ENCODE assay signal across 22 cellular contexts in the genomic region with DNA sequence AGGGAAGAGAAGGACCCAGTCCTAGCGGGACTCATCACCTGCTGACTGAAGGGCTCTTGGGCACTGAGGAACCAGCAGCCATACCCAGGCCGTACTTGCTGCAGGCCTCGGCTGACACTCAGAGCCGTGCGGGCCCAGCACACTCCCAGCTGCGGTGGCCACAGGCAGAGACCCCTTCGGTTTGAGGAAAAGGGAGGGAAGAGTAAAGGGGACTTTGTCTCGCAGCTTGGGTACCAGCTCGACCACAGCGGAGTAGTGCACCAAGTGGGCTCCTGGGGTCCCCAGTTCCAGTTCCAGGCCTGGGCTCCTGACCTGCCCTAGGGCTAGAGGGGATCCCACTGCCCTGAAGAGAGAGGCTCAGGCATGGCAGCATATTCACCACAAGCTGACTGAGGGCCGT. TPM values are rescaled to one million over a fixed set of nuclear protein-coding genes. Genes with fewer than 3 reads are reported as not detected.
DNase-seq lines count a peak whose midpoint lies in the region; TF ChIP-seq lines count a peak whose summit lies in the region.
"Had no signal": no experiment of that assay in that cellular context is flagged by ENCODE, and none has a peak within 500 bp of the region (broad histone marks: within the 10 kb centered on the region; RNA-seq: fewer than 3 reads in every experiment).

No MANE protein-coding gene starts in this region.

- no peak overlapping the region for H3K4me3 ChIP-seq in BLaER1 treated with 17β-estradiol and CSF1 and Interleukin-3, amounts not matched to agents 10 nM and 100 nM
- H3K4me3 ChIP-seq in neuronal stem cell (ENCODE audit: low read length in 2 of 2), result no peak overlapping the region
- H3K4me3 ChIP-seq: A549, GM12878 had no signal

- H3K4me3 Mint-ChIP-seq in endothelial cell (ENCODE audit: unreplicated experiment), result no peak overlapping the region
- H3K4me3 Mint-ChIP-seq: CD4-positive, CD25-positive, alpha-beta regulatory T cell; CD8-positive, alpha-beta memory T cell; H9 had no signal

- no peaks in the 10 kb centered on the region for H3K79me1 ChIP-seq in neuronal stem cell (ENCODE audit: low read depth, low read length)

- H3K36me3 Mint-ChIP-seq in endothelial cell (ENCODE audit: low read depth, unreplicated experiment), result no peaks in the 10 kb centered on the region
- H3K36me3 Mint-ChIP-seq: CD4-positive, CD25-positive, alpha-beta regulatory T cell; CD8-positive, alpha-beta memory T cell had no signal

- H3K27me3 ChIP-seq in BLaER1 treated with 17β-estradiol and CSF1 and Interleukin-3, amounts not matched to agents 10 nM and 100 nM, result peaks cover 68 to 94% (median 78%) of the 10 kb centered on the region in 11 experiments
- no peaks in the 10 kb centered on the region for H3K27me3 ChIP-seq in neuronal stem cell (ENCODE audit: control insufficient read depth in 3 of 3, insufficient read depth in 3 of 3, low read depth in 1 of 3, low read length in 3 of 3)

- no peak overlapping the region for H2AFZ ChIP-seq in neuronal stem cell (ENCODE audit: low read length)

- H2BK5ac ChIP-seq in neuronal stem cell (ENCODE audit: low read length), result no peak overlapping the region

- H3K9me3 Mint-ChIP-seq in endothelial cell (ENCODE audit: unreplicated experiment), result no peaks in the 10 kb centered on the region
- H3K9me3 Mint-ChIP-seq: CD8-positive, alpha-beta memory T cell; IgD-negative memory B cell had no signal

- H3K23ac ChIP-seq in neuronal stem cell (ENCODE audit: low read depth, low read length, poor library complexity), result no peak overlapping the region

- TF ChIP-seq CTCF in VCaP (conservative IDR thresholded peaks at IDR 0.05), result no peak
- no peak for TF ChIP-seq CTCF in endothelial cell (IDR thresholded peaks at IDR 0.05; ENCODE audit: unreplicated experiment)

- no peak overlapping the region for H4K91ac ChIP-seq in neuronal stem cell (ENCODE audit: low read depth, low read length, poor library complexity)

- H3K18ac ChIP-seq in neuronal stem cell (ENCODE audit: low read length), result peak overlapping the region; percentile 48

- H3K27me3 Mint-ChIP-seq in endothelial cell (ENCODE audit: unreplicated experiment), result peaks cover 2% of the 10 kb centered on the region
- H3K27me3 Mint-ChIP-seq: CD4-positive, CD25-positive, alpha-beta regulatory T cell had no signal

- no peak overlapping the region for H3K4ac ChIP-seq in neuronal stem cell (ENCODE audit: low read length)

- no peaks in the 10 kb centered on the region; a peak in 2 of 22 replicates for H4K20me1 ChIP-seq in BLaER1 treated with 17β-estradiol and CSF1 and Interleukin-3, amounts not matched to agents 10 nM and 100 nM

- no peak overlapping the region; a peak in 1 of 22 replicates for H3K4me2 ChIP-seq in BLaER1 treated with 17β-estradiol and CSF1 and Interleukin-3, amounts not matched to agents 10 nM and 100 nM
- H3K4me2 ChIP-seq in neuronal stem cell (ENCODE audit: insufficient read depth, low read length, poor library complexity, severe bottlenecking), result no peak overlapping the region
- H3K4me2 ChIP-seq: A549 had no signal

- no CpG with 5 or more reads among the region's 11 CpGs for WGBS in neuronal stem cell (ENCODE audit: extremely low coverage in 2 of 2, insufficient read length in 2 of 2, insufficient replicate concordance in 1 of 2), 2 donors

- peak overlapping the region in 6 of 11 experiments; percentile 13 to 49 (median 18); a peak in 3 of 22 replicates for H3K27ac ChIP-seq in BLaER1 treated with 17β-estradiol and CSF1 and Interleukin-3, amounts not matched to agents 10 nM and 100 nM
- peak overlapping the region; percentile 43 for H3K27ac ChIP-seq in VCaP
- H3K27ac ChIP-seq in neuronal stem cell (replicated peaks; ENCODE audit: low read length), result no peak overlapping the region
- H3K27ac ChIP-seq: A549 had no signal

- H2BK12ac ChIP-seq in neuronal stem cell (ENCODE audit: low read length), result no peak overlapping the region

- H2BK120ac ChIP-seq in neuronal stem cell (ENCODE audit: low read depth, low read length), result no peak overlapping the region

- H4K8ac ChIP-seq in neuronal stem cell (ENCODE audit: low read depth, low read length), result no peak overlapping the region

- H2BK15ac ChIP-seq in neuronal stem cell (ENCODE audit: low read length), result no peak overlapping the region

- peaks cover 33 to 48% (median 39%) of the 10 kb centered on the region in 10 experiments for H3K4me1 ChIP-seq in BLaER1 treated with 17β-estradiol and CSF1 and Interleukin-3, amounts not matched to agents 10 nM and 100 nM
- H3K4me1 ChIP-seq in neuronal stem cell (ENCODE audit: control insufficient read depth in 2 of 2, insufficient read depth in 1 of 2, low read depth in 1 of 2, low read length in 2 of 2), result no peaks in the 10 kb centered on the region
- H3K4me1 ChIP-seq: A549 had no signal

- DNase-seq in endothelial cell (ENCODE audit: low spot score), result no peak
- no peak for DNase-seq in neuronal stem cell (ENCODE audit: low spot score)
- no peak for DNase-seq in stimulated activated CD4-positive, alpha-beta T cell treated with anti-CD3 and anti-CD28 coated beads, Interleukin-4, amount 100 ng/mL, for 4 hours
- no peak for DNase-seq in hypothalamus (lab: John Stamatoyannopoulos, UW)
- DNase-seq in HuH-7 (ENCODE audit: low spot score), result no peak
- DNase-seq: AML-193; CD4-positive, CD25-positive, alpha-beta regulatory T cell; CD8-positive, alpha-beta memory T cell; COR-L47; DMS 273 treated with DMSO at 0.1 percent for 48 hours; DMS53; DND-41; EL; H9 had no signal

- H3K14ac ChIP-seq in neuronal stem cell (ENCODE audit: low read length), result peak overlapping the region; percentile 38

- H3K4me1 Mint-ChIP-seq in endothelial cell (ENCODE audit: unreplicated experiment), result peaks cover 3% of the 10 kb centered on the region

- H3K27ac Mint-ChIP-seq in endothelial cell (ENCODE audit: unreplicated experiment), result peak overlapping the region; percentile 36
- H3K27ac Mint-ChIP-seq: H9, IgD-negative memory B cell had no signal

- peaks cover 4 to 30% (median 19%) of the 10 kb centered on the region in 11 experiments; a peak in 16 of 22 replicates for H3K9me3 ChIP-seq in BLaER1 treated with 17β-estradiol and CSF1 and Interleukin-3, amounts not matched to agents 10 nM and 100 nM (replicated peaks in 1 of 11)
- no peaks in the 10 kb centered on the region for H3K9me3 ChIP-seq in neuronal stem cell (replicated peaks in 1 of 2; ENCODE audit: control insufficient read depth in 2 of 2, insufficient read depth in 1 of 2, low read depth in 1 of 2, low read length in 2 of 2)
- H3K9me3 ChIP-seq: A549 had no signal

- no peak overlapping the region for H2AK5ac ChIP-seq in neuronal stem cell (ENCODE audit: low read depth, low read length)

- no peak overlapping the region for H3K9ac ChIP-seq in BLaER1 treated with 17β-estradiol and CSF1 and Interleukin-3, amounts not matched to agents 10 nM and 100 nM
- no peak overlapping the region for H3K9ac ChIP-seq in neuronal stem cell (ENCODE audit: low read depth, low read length, poor library complexity)

- H3K36me3 ChIP-seq in BLaER1 treated with 17β-estradiol and CSF1 and Interleukin-3, amounts not matched to agents 10 nM and 100 nM, result no peaks in the 10 kb centered on the region
- no peaks in the 10 kb centered on the region for H3K36me3 ChIP-seq in neuronal stem cell (replicated peaks in 1 of 2; ENCODE audit: control insufficient read depth in 2 of 2, insufficient read depth in 2 of 2, low read length in 2 of 2)

RNA-seq across cellular contexts. Expression of gene OPN1LW, which starts 17.9 kb away (rescaled TPM):
- not detected for total RNA-seq in endothelial cell (ENCODE audit: unreplicated experiment)
- not detected for polyA plus RNA-seq in neuronal stem cell (2013, experiment 1 of 2)
- polyA plus RNA-seq in neuronal stem cell (2013, experiment 2 of 2), result not detected
- total RNA-seq: CD4-positive, CD25-positive, alpha-beta regulatory T cell; CD8-positive, alpha-beta memory T cell; G401; GM12878; H1; H9 had no signal
- polyA plus RNA-seq: A549; BJ; CD4-positive, CD25-positive, alpha-beta regulatory T cell; CD8-positive, alpha-beta memory T cell; GM12878; H1; IgD-negative memory B cell had no signal

RNA-seq across cellular contexts. Expression of gene MECP2, which starts 28.6 kb away (rescaled TPM):
- total RNA-seq in endothelial cell (ENCODE audit: unreplicated experiment), result 60.0 TPM
- 22.8 TPM for polyA plus RNA-seq in neuronal stem cell (2013, experiment 1 of 2)
- polyA plus RNA-seq in neuronal stem cell (2013, experiment 2 of 2), result 23.1 TPM

RNA-seq across cellular contexts. Expression of gene OPN1MW, which starts 56.3 kb away (rescaled TPM):
- total RNA-seq in endothelial cell (ENCODE audit: unreplicated experiment), result not detected
- polyA plus RNA-seq in neuronal stem cell (2013, experiment 1 of 2), result not detected
- polyA plus RNA-seq in neuronal stem cell (2013, experiment 2 of 2), result not detected
- total RNA-seq: CD4-positive, CD25-positive, alpha-beta regulatory T cell; CD8-positive, alpha-beta memory T cell; G401; GM12878; H1; H9 had no signal
- polyA plus RNA-seq: A549; BJ; CD4-positive, CD25-positive, alpha-beta regulatory T cell; CD8-positive, alpha-beta memory T cell; GM12878; H1; IgD-negative memory B cell had no signal
